ENCODE assay signal across 13 cellular contexts in genomic region chr3:113557374-113557773, GRCh38. TPM values are rescaled to one million over a fixed set of nuclear protein-coding genes. Genes with fewer than 3 reads are reported as not detected.
DNase-seq lines count a peak whose midpoint lies in the region; ATAC-seq and TF ChIP-seq lines count a peak whose summit lies in the region.
"Had no signal": no experiment of that assay in that cellular context is flagged by ENCODE, and none has a peak within 500 bp of the region (broad histone marks: within the 10 kb centered on the region; RNA-seq: fewer than 3 reads in every experiment).

No MANE protein-coding gene starts in this region.

- CTCF ChIA-PET in RWPE1 (lab: Yijun Ruan, JAX) = no interaction called here

- DNase-seq in cardiac muscle cell (ENCODE audit: low read depth in 1 of 2, low spot score in 1 of 2) = peak in 1 of 2 donors; percentile 54
- no peak for DNase-seq in left cardiac atrium
- peak; percentile 31 for DNase-seq in RWPE1 (ENCODE audit: low spot score)
- DNase-seq in fibroblast of pulmonary artery (ENCODE audit: low read depth) = peak; percentile 43
- DNase-seq in UCSD-AML1 (lab: John Stamatoyannopoulos, UW; ENCODE audit: unreplicated experiment) = no peak
- no peak for DNase-seq in activated T-cell treated with anti-CD3 and anti-CD28 coated beads for 4 hours
- DNase-seq: activated CD8-positive, alpha-beta memory T cell treated with anti-CD3 and anti-CD28 coated beads, Interleukin-2, amount 50 U/mL, for 4 hours; body of pancreas; gastrocnemius medialis; GDM1; T-helper 9 cell had no signal

- POLR2A ChIA-PET in RWPE1 (lab: Yijun Ruan, JAX; ENCODE audit: low non-redundant PET) = no interaction called here

- no peaks in the 10 kb centered on the region for H3K36me3 ChIP-seq in cardiac muscle cell
- H3K36me3 ChIP-seq: gastrocnemius medialis had no signal

- no peak overlapping the region for H3K27ac ChIP-seq in cardiac muscle cell
- H3K27ac ChIP-seq in RWPE1 = no peak overlapping the region
- H3K27ac ChIP-seq: body of pancreas, gastrocnemius medialis had no signal

- H3K9me3 Mint-ChIP-seq in stimulated activated memory B cell treated with anti-CD40 and anti-IgM and Interleukin-4, amounts not matched to agents 10 μg/mL and 1 μg/mL and 100 μg/mL, for 72 hours = no peaks in the 10 kb centered on the region

- peaks cover 20% of the 10 kb centered on the region for H3K36me3 Mint-ChIP-seq in stimulated activated memory B cell treated with anti-CD40 and anti-IgM and Interleukin-4, amounts not matched to agents 10 μg/mL and 1 μg/mL and 100 μg/mL, for 72 hours

- TF ChIP-seq CTCF in cardiac muscle cell (IDR thresholded peaks at IDR 0.05; ENCODE audit: low read depth, low read length) (peak; percentile 28), RWPE1 (conservative IDR thresholded peaks at IDR 0.05; ENCODE audit: low read depth) (no peak), fibroblast of pulmonary artery (IDR thresholded peaks at IDR 0.05; ENCODE audit: low read length, missing control alignments) (no peak)

- no peaks in the 10 kb centered on the region for H3K27me3 Mint-ChIP-seq in stimulated activated memory B cell treated with anti-CD40 and anti-IgM and Interleukin-4, amounts not matched to agents 10 μg/mL and 1 μg/mL and 100 μg/mL, for 72 hours

- H3K9me3 ChIP-seq in cardiac muscle cell (ENCODE audit: low read depth) = no peaks in the 10 kb centered on the region
- H3K9me3 ChIP-seq: body of pancreas, gastrocnemius medialis had no signal

- peak overlapping the region; percentile 12 for H3K27ac Mint-ChIP-seq in stimulated activated memory B cell treated with anti-CD40 and anti-IgM and Interleukin-4, amounts not matched to agents 10 μg/mL and 1 μg/mL and 100 μg/mL, for 72 hours

- no peak for ATAC-seq in left cardiac atrium
- no peak for ATAC-seq in stimulated activated memory B cell treated with anti-CD40 and anti-IgM and Interleukin-4, amounts not matched to agents 10 μg/mL and 1 μg/mL and 100 μg/mL, for 72 hours
- ATAC-seq in HG02981 (IDR thresholded peaks at IDR 0.05; ENCODE audit: unreplicated experiment) = no peak
- ATAC-seq: body of pancreas, gastrocnemius medialis had no signal

- H3K4me3 Mint-ChIP-seq in stimulated activated memory B cell treated with anti-CD40 and anti-IgM and Interleukin-4, amounts not matched to agents 10 μg/mL and 1 μg/mL and 100 μg/mL, for 72 hours = no peak overlapping the region

- H3K27me3 ChIP-seq in cardiac muscle cell = no peaks in the 10 kb centered on the region
- H3K27me3 ChIP-seq: body of pancreas, gastrocnemius medialis had no signal

- peaks cover 33% of the 10 kb centered on the region for H3K4me1 Mint-ChIP-seq in stimulated activated memory B cell treated with anti-CD40 and anti-IgM and Interleukin-4, amounts not matched to agents 10 μg/mL and 1 μg/mL and 100 μg/mL, for 72 hours

- intact Hi-C loops in left cardiac atrium (cut with DNase I) = no loop called here

- no peaks in the 10 kb centered on the region for H3K4me1 ChIP-seq in cardiac muscle cell (ENCODE audit: low read depth)
- H3K4me1 ChIP-seq: gastrocnemius medialis had no signal

- H3K4me3 ChIP-seq in cardiac muscle cell = no peak overlapping the region
- H3K4me3 ChIP-seq in fibroblast of pulmonary artery (replicated peaks; ENCODE audit: low read depth, low read length) = no peak overlapping the region
- H3K4me3 ChIP-seq: body of pancreas, gastrocnemius medialis had no signal

RNA-seq across cellular contexts. Expression of gene SIDT1, which starts 25.0 kb away (rescaled TPM):
- 0.18 TPM in 1 of 2 replicates, not detected in the other for total RNA-seq in cardiac muscle cell
- polyA plus RNA-seq in cardiac muscle cell = 0.32 TPM in 1 of 2 replicates, not detected in the other
- total RNA-seq in left cardiac atrium = under 1 TPM; 0.71 to 0.79 TPM

RNA-seq across cellular contexts. Expression of gene SPICE1, which starts 42.4 kb away (rescaled TPM):
- total RNA-seq in cardiac muscle cell (9.8 and 21.1 TPM in 2 replicates), left cardiac atrium (1 to 10 TPM; 6.3 to 7.8 TPM)
- 14.9 and 16.6 TPM in 2 replicates for polyA plus RNA-seq in cardiac muscle cell

Comparison
In these comparisons a context has a peak if more than half of its experiments do, and no peak if none do; other contexts are left out.
1. DNase-seq: peak in RWPE1 (single experiment) and fibroblast of pulmonary artery (single experiment); none in left cardiac atrium (single experiment), UCSD-AML1 (single experiment) and activated T-cell treated with anti-CD3 and anti-CD28 coated beads for 4 hours (single experiment).